In genomic region chr6:139762587-139763031, GRCh38 we compare ENCODE assay signal across 12 cellular contexts.
DNase-seq lines count a peak whose midpoint lies in the region; ATAC-seq and TF ChIP-seq lines count a peak whose summit lies in the region.
"Had no signal": no experiment of that assay in that cellular context is flagged by ENCODE, and none has a peak within 500 bp of the region (broad histone marks: within the 10 kb centered on the region; RNA-seq: fewer than 3 reads in every experiment).

No MANE protein-coding gene starts in this region.

- intact Hi-C loops in stomach (cut with DNase I; ENCODE audit: low total_unique reads), result no loop called here

- no peaks in the 10 kb centered on the region for H3K27me3 Mint-ChIP-seq in nephron progenitor cell (ENCODE audit: low read depth, poor library complexity)

- H3K4me1 Mint-ChIP-seq in nephron progenitor cell, result peaks cover 72% of the 10 kb centered on the region

- H3K27me3 ChIP-seq in adipocyte (replicated peaks; ENCODE audit: control insufficient read depth, insufficient read depth, low read length) (no peaks in the 10 kb centered on the region), stomach (no peaks in the 10 kb centered on the region), MG63 (no peaks in the 10 kb centered on the region)

- no peak for TF ChIP-seq POLR2A in stomach (IDR thresholded peaks at IDR 0.05)

- H3K36me3 Mint-ChIP-seq in nephron progenitor cell (ENCODE audit: low read depth), result no peaks in the 10 kb centered on the region

- no peaks in the 10 kb centered on the region for H3K9me3 Mint-ChIP-seq in nephron progenitor cell

- DNase-seq in adipocyte (ENCODE audit: low read depth) (peak; percentile 51), nephron progenitor cell (no peak), stomach (no peak), SHP77 treated with DMSO at 0.1 percent for 48 hours (lab: John Stamatoyannopoulos, UW) (no peak), MG63 (no peak)
- no peak for DNase-seq in activated CD4-positive, CD25-positive, alpha-beta regulatory T cell (lab: John Stamatoyannopoulos, UW)
- DNase-seq: DMS53, glutamatergic neuron, NCI-H2029 treated with DMSO at 0.1 percent for 48 hours, T-helper 9 cell had no signal

- H3K36me3 ChIP-seq in adipocyte (ENCODE audit: control insufficient read depth, insufficient read depth, low read length, severe bottlenecking), result no peaks in the 10 kb centered on the region
- no peaks in the 10 kb centered on the region for H3K36me3 ChIP-seq in stomach
- H3K36me3 ChIP-seq in MG63, result no peaks in the 10 kb centered on the region

- peak; percentile 39 for ATAC-seq in GM18519 (IDR thresholded peaks at IDR 0.05; ENCODE audit: low FRiP score, unreplicated experiment)
- peak; percentile 40 for ATAC-seq in HG03095 (IDR thresholded peaks at IDR 0.05; ENCODE audit: unreplicated experiment)

- no peak overlapping the region for H3K4me3 Mint-ChIP-seq in nephron progenitor cell

- H3K4me3 ChIP-seq in adipocyte (ENCODE audit: low read length), result no peak overlapping the region
- no peak overlapping the region for H3K4me3 ChIP-seq in stomach
- no peak overlapping the region for H3K4me3 ChIP-seq in MG63

- H3K4me1 ChIP-seq in adipocyte (ENCODE audit: control insufficient read depth, insufficient read depth, low read length), result peaks cover 73% of the 10 kb centered on the region
- peaks cover 0 to 29% (median 19%) of the 10 kb centered on the region in 4 donors for H3K4me1 ChIP-seq in stomach

- peak overlapping the region; percentile 8 for H3K9ac ChIP-seq in adipocyte (ENCODE audit: low read length)

- 61 to 88% (median 74%) methylated on average over 4 of the region's 4 CpGs for WGBS in stomach, 5 donors

- H3K27ac Mint-ChIP-seq in nephron progenitor cell, result peak overlapping the region; percentile 64

- TF ChIP-seq CTCF in nephron progenitor cell (IDR thresholded peaks at IDR 0.05) (no peak), stomach (IDR thresholded peaks at IDR 0.05) (no peak)

- no peak overlapping the region for H3K27ac ChIP-seq in stomach

- TF ChIP-seq EP300 in stomach (IDR thresholded peaks at IDR 0.05), result no peak

- H3K9me3 ChIP-seq in adipocyte (ENCODE audit: control insufficient read depth, low read length), result no peaks in the 10 kb centered on the region
- H3K9me3 ChIP-seq in stomach, result no peaks in the 10 kb centered on the region
- peaks cover 2% of the 10 kb centered on the region; the same call in 1 of the 2 replicates for H3K9me3 ChIP-seq in MG63
